ENCODE assay signal across 18 cellular contexts in the genomic region with DNA sequence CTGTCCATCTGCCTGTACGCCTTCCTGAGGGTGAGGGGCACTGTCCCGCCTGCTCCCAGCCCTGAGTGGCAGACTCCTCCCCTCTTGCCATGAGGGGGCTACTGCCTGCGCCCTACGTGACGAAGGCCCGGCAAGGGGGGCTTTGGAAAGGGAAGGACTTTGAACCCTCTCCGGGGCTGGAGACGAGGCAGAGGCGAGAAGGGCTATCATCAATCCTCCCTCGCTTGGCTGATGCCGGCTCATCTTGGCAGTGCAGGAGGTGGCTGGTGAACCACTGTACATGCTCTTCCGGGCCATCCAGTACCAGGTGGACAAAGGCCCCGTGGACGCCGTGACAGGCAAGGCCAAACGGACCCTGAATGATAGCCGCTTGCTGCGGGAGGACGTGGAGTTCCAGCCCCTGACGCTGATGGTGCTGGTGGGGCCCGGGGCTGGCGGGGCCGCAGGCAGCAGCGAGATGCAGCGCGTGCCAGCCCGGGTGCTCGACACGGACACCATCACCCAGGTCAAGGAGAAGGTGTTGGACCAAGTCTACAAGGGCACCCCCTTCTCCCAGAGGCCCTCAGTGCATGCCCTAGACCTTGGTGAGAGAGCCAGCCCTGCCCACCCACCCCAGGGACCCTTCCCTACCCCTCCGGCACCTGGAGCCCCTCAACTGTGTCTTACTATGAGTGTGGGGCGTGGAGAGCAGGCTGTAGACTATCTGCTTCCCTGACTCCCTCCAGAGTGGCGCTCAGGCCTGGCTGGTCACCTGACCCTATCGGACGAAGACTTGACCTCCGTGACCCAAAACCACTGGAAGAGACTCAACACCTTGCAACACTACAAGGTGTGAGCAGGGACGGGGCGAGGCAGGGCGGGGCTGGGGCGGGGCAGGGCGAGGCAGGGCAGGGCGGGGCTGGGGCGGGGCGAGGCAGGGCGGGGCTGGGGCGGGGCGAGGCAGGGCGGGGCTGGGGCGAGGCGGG. TPM values are rescaled to one million over a fixed set of nuclear protein-coding genes. Genes with fewer than 3 reads are reported as not detected.
DNase-seq lines count a peak whose midpoint lies in the region; ATAC-seq and TF ChIP-seq lines count a peak whose summit lies in the region.
"Had no signal": no experiment of that assay in that cellular context is flagged by ENCODE, and none has a peak within 500 bp of the region (broad histone marks: within the 10 kb centered on the region; RNA-seq: fewer than 3 reads in every experiment).

No MANE protein-coding gene starts in this region.

- CTCF ChIA-PET in RWPE1 (lab: Yijun Ruan, JAX), result no interaction called here

- H3K36me3 ChIP-seq in right atrium auricular region (no peaks in the 10 kb centered on the region), psoas muscle (ENCODE audit: insufficient read depth in 1 of 2, low read depth in 1 of 2) (no peaks in the 10 kb centered on the region), body of pancreas (replicated peaks in 1 of 2; ENCODE audit: insufficient read depth in 1 of 2, low read depth in 2 of 2) (no peaks in the 10 kb centered on the region)

- POLR2A ChIA-PET in RWPE1 (lab: Yijun Ruan, JAX; ENCODE audit: low non-redundant PET), result no interaction called here

- 84 to 95% (median 87%) methylated on average over 15 to 49 of the region's 49 CpGs for WGBS in psoas muscle, 3 donors
- 79 to 80% methylated on average over 1 to 15 of the region's 49 CpGs for whole genome bisulfite sequencing in body of pancreas, 2 donors

- TF ChIP-seq CTCF in right atrium auricular region (IDR thresholded peaks at IDR 0.05), result no peak
- TF ChIP-seq CTCF in RWPE1 (conservative IDR thresholded peaks at IDR 0.05; ENCODE audit: low read depth), result no peak
- no peak for TF ChIP-seq CTCF in psoas muscle (IDR thresholded peaks at IDR 0.05)
- TF ChIP-seq CTCF in body of pancreas (IDR thresholded peaks at IDR 0.05), result no peak

- H3K27ac ChIP-seq in right atrium auricular region (no peak overlapping the region), RWPE1 (peak overlapping the region; percentile 83), psoas muscle (no peak overlapping the region), body of pancreas (no peak overlapping the region)

- H3K4me1 ChIP-seq in right atrium auricular region, result peaks cover 0 to 10% of the 10 kb centered on the region in 2 donors
- no peaks in the 10 kb centered on the region for H3K4me1 ChIP-seq in psoas muscle
- H3K4me1 ChIP-seq in body of pancreas, result peaks cover 3% of the 10 kb centered on the region

- H3K9me3 ChIP-seq in right atrium auricular region (no peaks in the 10 kb centered on the region), psoas muscle (no peaks in the 10 kb centered on the region), body of pancreas (no peaks in the 10 kb centered on the region)

- H3K4me3 ChIP-seq in right atrium auricular region (no peak overlapping the region), psoas muscle (no peak overlapping the region), body of pancreas (no peak overlapping the region)
- H3K4me3 ChIP-seq: lung had no signal

- no peaks in the 10 kb centered on the region for H3K27me3 ChIP-seq in right atrium auricular region
- no peaks in the 10 kb centered on the region for H3K27me3 ChIP-seq in psoas muscle (ENCODE audit: insufficient read depth in 3 of 3, low read length in 2 of 3)
- H3K27me3 ChIP-seq in body of pancreas, result no peaks in the 10 kb centered on the region

- ATAC-seq in Right ventricle myocardium superior (ENCODE audit: poor library complexity) (no peak), psoas muscle (no peak), body of pancreas (no peak)

- no peak for TF ChIP-seq POLR2A in body of pancreas (IDR thresholded peaks at IDR 0.05)

- DNase-seq in Right ventricle myocardium superior, result peak; percentile 4
- no peak for DNase-seq in right atrium auricular region (ENCODE audit: low spot score)
- DNase-seq in RWPE1 (ENCODE audit: low spot score), result no peak
- peak; percentile 6 to 26 for DNase-seq in psoas muscle
- no peak for DNase-seq in NCI-H2081 (lab: John Stamatoyannopoulos, UW)
- no peak for DNase-seq in body of pancreas
- DNase-seq: activated CD4-positive, alpha-beta T cell treated with anti-CD3 and anti-CD28 coated beads, Interleukin-2, amount 50 U/mL, for 4 hours; cortex of kidney; DMS 273 treated with DMSO at 0.1 percent for 48 hours; NCI-H1092; NCI-H2107; NCI-H524; nucleus accumbens; SHP77 treated with DMSO at 0.1 percent for 48 hours; stimulated activated CD4-positive, alpha-beta T cell treated with anti-CD3 and anti-CD28 coated beads, Interleukin-15, amount 100 ng/mL, for 24 hours had no signal

- intact Hi-C loops in Right ventricle myocardium superior (cut with DNase I), result no loop called here
- intact Hi-C loops in psoas muscle (cut with DNase I), result no loop called here
- intact Hi-C loops in body of pancreas (cut with DNase I), result no loop called here

RNA-seq across cellular contexts. Expression of a gene that starts 4.9 kb away (rescaled TPM):
- total RNA-seq in Right ventricle myocardium superior, result 38.0 TPM
- total RNA-seq in right atrium auricular region, result 10 to 100 TPM; 19.4 to 24.6 TPM
- total RNA-seq in psoas muscle, result 100 to 1,000 TPM in 1 of 4 donors, 10 to 100 TPM in 3; 43.7 to 140 (median 61.4) TPM
- polyA plus RNA-seq in psoas muscle, result 10 to 100 TPM; 14.5 to 37.4 (median 23.3) TPM
- not detected for total RNA-seq in body of pancreas
- total RNA-seq: G401; T-helper 1 cell treated with Interleukin-12 subunit alpha and Interleukin-12 subunit beta and Interleukin-4 antibody, amounts not matched to agents 30 ng/mL and 1 ng/mL, for 36 hours had no signal

RNA-seq across cellular contexts. Expression of a gene that starts 11.9 kb away (rescaled TPM):
- 1.5 TPM for total RNA-seq in Right ventricle myocardium superior
- 1 to 10 TPM; 5.6 to 8.2 TPM for total RNA-seq in right atrium auricular region
- 1 to 10 TPM in 1 of 4 donors, under 1 TPM in 3; 0.27 to 1.5 (median 0.73) TPM for total RNA-seq in psoas muscle
- polyA plus RNA-seq in psoas muscle, result under 1 TPM; 0.13 to 0.35 (median 0.31) TPM
- total RNA-seq in body of pancreas, result 10 to 100 TPM in 1 of 2 donors, 1 to 10 TPM in 1; 4.2 to 13.2 TPM

RNA-seq across cellular contexts. Expression of a gene that starts 18.3 kb away (rescaled TPM):
- total RNA-seq in Right ventricle myocardium superior (76.9 TPM), right atrium auricular region (100 to 1,000 TPM; 116 to 135 TPM), psoas muscle (10 to 100 TPM; 45.6 to 56.9 (median 51.8) TPM), body of pancreas (10 to 100 TPM; 25.2 to 27.7 TPM)
- polyA plus RNA-seq in psoas muscle, result 10 to 100 TPM; 25.0 to 54.2 (median 44.3) TPM

RNA-seq across cellular contexts. Expression of a gene that starts 18.6 kb away (rescaled TPM):
- total RNA-seq in Right ventricle myocardium superior, result 129 TPM
- total RNA-seq in right atrium auricular region, result 100 to 1,000 TPM; 219 to 238 TPM
- 10 to 100 TPM; 57.2 to 86.6 (median 71.2) TPM for total RNA-seq in psoas muscle
- 100 to 1,000 TPM in 2 of 3 donors, 10 to 100 TPM in 1; 84.5 to 198 (median 107) TPM for polyA plus RNA-seq in psoas muscle
- 100 to 1,000 TPM; 115 to 238 TPM for total RNA-seq in body of pancreas

RNA-seq across cellular contexts. Expression of a gene that starts 51.3 kb away (rescaled TPM):
- 14.7 TPM for total RNA-seq in Right ventricle myocardium superior
- 10 to 100 TPM; 15.2 to 18.0 TPM for total RNA-seq in right atrium auricular region
- total RNA-seq in psoas muscle, result 10 to 100 TPM; 16.0 to 27.1 (median 20.9) TPM
- 10 to 100 TPM; 11.7 to 36.0 (median 15.8) TPM for polyA plus RNA-seq in psoas muscle
- 10 to 100 TPM; 11.2 to 31.6 TPM for total RNA-seq in body of pancreas

Comparison
In these comparisons a context has a peak if more than half of its experiments do, and no peak if none do; other contexts are left out.
1. DNase-seq: peak in Right ventricle myocardium superior (single experiment) and psoas muscle (2 of 2); none in right atrium auricular region (single experiment), RWPE1 (single experiment), NCI-H2081 (0 of 2) and body of pancreas (0 of 4).
2. RNA of a gene that starts 4.9 kb away (total RNA-seq): 43.7 to 140 TPM in psoas muscle, 38.0 TPM in Right ventricle myocardium superior (single experiment) and 19.4 to 24.6 TPM in right atrium auricular region; not detected in body of pancreas; every median in the first group is over 10 times any median in the second.